Comparison of ENCODE assay signal across 20 cellular contexts in genomic region chr2:119732451-119733164, GRCh38.
"Had no signal": no experiment of that assay in that cellular context is flagged by ENCODE, and none has a peak within 500 bp of the region (broad histone marks: within the 10 kb centered on the region; RNA-seq: fewer than 3 reads in every experiment).

No MANE protein-coding gene starts in this region.

- H3K9me3 ChIP-seq: MG63 had no signal

- H3K27ac Mint-ChIP-seq: activated CD8-positive, alpha-beta T cell treated with anti-CD3 and anti-CD28 coated beads for 36 hours; activated naive CD4-positive, alpha-beta T cell treated with anti-CD3 and anti-CD28 coated beads, Interleukin-2, amount 50 U/mL, for 24 hours; activated T-cell treated with anti-CD3 and anti-CD28 coated beads, Interleukin-2, amount 50 U/mL, for 24 hours; activated T-helper 1 cell treated with anti-CD3 and anti-CD28 coated beads, Interleukin-12 subunit alpha, Interleukin-12 subunit beta, Interleukin-2, Interleukin-4 antibody, amounts not matched to agents 30 ng/mL and 10 ng/mL and 1 ng/mL, durations not matched to agents 14 hours and 24 hours and 36 hours; T-helper 1 cell treated with Interleukin-12 subunit alpha and Interleukin-12 subunit beta and Interleukin-4 antibody, amounts not matched to agents 30 μg/mL and 1 μg/mL, for 36 hours had no signal

- H3K36me3 Mint-ChIP-seq: activated naive CD4-positive, alpha-beta T cell treated with anti-CD3 and anti-CD28 coated beads, Interleukin-2, amount 50 U/mL, for 24 hours had no signal

- DNase-seq: activated CD4-positive, alpha-beta T cell treated with anti-CD3 and anti-CD28 coated beads for 4 hours; activated CD8-positive, alpha-beta T cell treated with anti-CD3 and anti-CD28 coated beads for 36 hours; activated effector memory CD4-positive, alpha-beta T cell treated with Interleukin-2 at 50 U/mL for 16 hours; activated naive CD4-positive, alpha-beta T cell; activated T-cell treated with anti-CD3 and anti-CD28 coated beads, Interleukin-2, amount 50 U/mL, for 24 hours; aorta; MG63; NCI-H1092 treated with DMSO at 0.1 percent for 48 hours; NCI-H1436 treated with DMSO at 0.1 percent for 48 hours; NCI-H187; NCI-H2081; NCI-H510A treated with DMSO at 0.1 percent for 48 hours; NCI-H69; PC-3; SHP77 had no signal

- H3K4me2 ChIP-seq: KMS-11 had no signal

- H3K4me3 Mint-ChIP-seq: activated CD8-positive, alpha-beta T cell treated with anti-CD3 and anti-CD28 coated beads for 36 hours; activated naive CD4-positive, alpha-beta T cell treated with anti-CD3 and anti-CD28 coated beads, Interleukin-2, amount 50 U/mL, for 24 hours; activated T-cell treated with anti-CD3 and anti-CD28 coated beads, Interleukin-2, amount 50 U/mL, for 24 hours; activated T-helper 1 cell treated with anti-CD3 and anti-CD28 coated beads, Interleukin-12 subunit alpha, Interleukin-12 subunit beta, Interleukin-2, Interleukin-4 antibody, amounts not matched to agents 30 ng/mL and 10 ng/mL and 1 ng/mL, durations not matched to agents 14 hours and 24 hours and 36 hours; central memory CD8-positive, alpha-beta T cell; T-helper 1 cell treated with Interleukin-12 subunit alpha and Interleukin-12 subunit beta and Interleukin-4 antibody, amounts not matched to agents 30 μg/mL and 1 μg/mL, for 36 hours had no signal

- H3K4me1 Mint-ChIP-seq: activated naive CD4-positive, alpha-beta T cell treated with anti-CD3 and anti-CD28 coated beads, Interleukin-2, amount 50 U/mL, for 24 hours; central memory CD8-positive, alpha-beta T cell had no signal

- H3K9me3 Mint-ChIP-seq: activated CD8-positive, alpha-beta T cell treated with anti-CD3 and anti-CD28 coated beads for 36 hours; activated naive CD4-positive, alpha-beta T cell treated with anti-CD3 and anti-CD28 coated beads, Interleukin-2, amount 50 U/mL, for 24 hours; activated T-cell treated with anti-CD3 and anti-CD28 coated beads, Interleukin-2, amount 50 U/mL, for 24 hours; activated T-helper 1 cell treated with anti-CD3 and anti-CD28 coated beads, Interleukin-12 subunit alpha, Interleukin-12 subunit beta, Interleukin-2, Interleukin-4 antibody, amounts not matched to agents 30 ng/mL and 10 ng/mL and 1 ng/mL, durations not matched to agents 14 hours and 24 hours and 36 hours; central memory CD8-positive, alpha-beta T cell; T-helper 1 cell treated with Interleukin-12 subunit alpha and Interleukin-12 subunit beta and Interleukin-4 antibody, amounts not matched to agents 30 μg/mL and 1 μg/mL, for 36 hours had no signal

- H3K9ac ChIP-seq: KMS-11 had no signal

- H3K36me3 ChIP-seq: MG63 had no signal

- H3K27me3 ChIP-seq: MG63 had no signal

- H3K27me3 Mint-ChIP-seq: activated CD8-positive, alpha-beta T cell treated with anti-CD3 and anti-CD28 coated beads for 36 hours; activated naive CD4-positive, alpha-beta T cell treated with anti-CD3 and anti-CD28 coated beads, Interleukin-2, amount 50 U/mL, for 24 hours; activated T-cell treated with anti-CD3 and anti-CD28 coated beads, Interleukin-2, amount 50 U/mL, for 24 hours had no signal

- H3K4me3 ChIP-seq: MG63 had no signal

- H3K27ac ChIP-seq: KMS-11 had no signal
